Comparison of ENCODE assay signal across 8 cellular contexts in the genomic region with DNA sequence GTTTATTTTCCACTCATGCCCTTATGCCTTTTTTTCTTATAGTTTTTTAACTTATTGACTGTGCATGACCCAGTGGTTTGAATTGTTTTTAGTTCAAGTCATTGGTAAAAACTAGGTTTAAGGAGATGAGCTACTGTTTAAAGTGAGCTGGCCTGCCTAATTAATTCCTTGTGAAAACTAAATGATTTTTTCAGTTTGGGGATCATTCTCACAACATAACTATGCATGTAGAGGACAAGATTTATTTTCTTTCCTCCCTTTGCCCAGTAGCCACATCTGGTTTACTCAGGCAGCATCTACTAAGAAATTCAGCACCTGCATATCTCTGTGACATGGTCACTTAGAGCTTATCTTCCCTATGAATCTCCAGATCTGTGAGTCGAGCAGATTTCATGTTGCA. TPM values are rescaled to one million over a fixed set of nuclear protein-coding genes. Genes with fewer than 3 reads are reported as not detected.
DNase-seq lines count a peak whose midpoint lies in the region; ATAC-seq and TF ChIP-seq lines count a peak whose summit lies in the region.

No MANE protein-coding gene starts in this region.

- H2AFZ ChIP-seq in PC-3 (ENCODE audit: low read length), result no peak overlapping the region
- H2AFZ ChIP-seq in parathyroid adenoma, result no peak overlapping the region

- peak overlapping the region; percentile 75 for H3K4me3 Mint-ChIP-seq in endodermal cell

- H3F3A ChIP-seq in PC-3 (ENCODE audit: low read length, unreplicated experiment), result no peaks in the 10 kb centered on the region

- H3K79me2 ChIP-seq in PC-3 (ENCODE audit: low read length) (peaks cover 60% of the 10 kb centered on the region), parathyroid adenoma (peaks cover 5% of the 10 kb centered on the region)

- H3K27me3 ChIP-seq in PC-3 (ENCODE audit: low read length), result no peaks in the 10 kb centered on the region
- H3K27me3 ChIP-seq in endodermal cell (ENCODE audit: control insufficient read depth, insufficient read depth, low read length, poor library complexity, severe bottlenecking), result peaks cover 3% of the 10 kb centered on the region
- no peaks in the 10 kb centered on the region for H3K27me3 ChIP-seq in parathyroid adenoma (ENCODE audit: control insufficient read depth, insufficient read depth, low read length)

- no peaks in the 10 kb centered on the region for H3K9me2 ChIP-seq in PC-3 (replicated peaks; ENCODE audit: low read length)

- ATAC-seq in PC-3, result no peak
- no peak for ATAC-seq in HG03025 (IDR thresholded peaks at IDR 0.05; ENCODE audit: low FRiP score, unreplicated experiment)

- intact Hi-C loops in PC-3 (cut with micrococcal nuclease), result loop anchor here (1.0 kb wide), 3 partner anchors 10 to 369 kb away; a partner anchor contains a TSS

- TF ChIP-seq CTCF in PC-3 (conservative IDR thresholded peaks at IDR 0.05; ENCODE audit: low read depth, low read length) (no peak), endodermal cell (conservative IDR thresholded peaks at IDR 0.05) (no peak), parathyroid adenoma (IDR thresholded peaks at IDR 0.05) (no peak)

- H3K9me3 Mint-ChIP-seq in endodermal cell, result no peaks in the 10 kb centered on the region

- H4K20me1 ChIP-seq in PC-3 (ENCODE audit: low read length), result peaks cover 41% of the 10 kb centered on the region

- H3K4me1 ChIP-seq in PC-3 (ENCODE audit: insufficient read depth, low read length) (peaks cover 37% of the 10 kb centered on the region), endodermal cell (ENCODE audit: control insufficient read depth, insufficient read depth, low read length) (peaks cover 8% of the 10 kb centered on the region), parathyroid adenoma (no peaks in the 10 kb centered on the region)

- POLR2A ChIA-PET in PC-3 (lab: Charles Lee; ENCODE audit: unreplicated experiment), result interaction anchor here (0.6 to 1.0 kb wide), 2 partner anchors 12 to 187 kb away, joined by 7 to 10 read pairs; no protein-coding TSS in a partner anchor

- CTCF ChIA-PET in PC-3 (lab: Charles Lee), result interaction anchor here (0.6 to 2.1 kb wide), 6 partner anchors 10 to 368 kb away, joined by 3 to 17 read pairs (median 4); a partner anchor contains a TSS

- H3K4me3 ChIP-seq in PC-3 (ENCODE audit: low read length) (peak overlapping the region; percentile 79), endodermal cell (ENCODE audit: low read length) (peak overlapping the region; percentile 85), parathyroid adenoma (ENCODE audit: low read depth, low read length) (no peak overlapping the region)

- H3K4me2 ChIP-seq in PC-3 (ENCODE audit: low read length) (peak overlapping the region; percentile 91), parathyroid adenoma (ENCODE audit: low read length) (peak overlapping the region; percentile 32)

- TSS peak; percentile 55 for BruUV-seq in PC-3 (replicated peaks; lab: Mats Ljungman, UMichigan)

- DNase-seq in ELR (ENCODE audit: low read depth), result peak; percentile 25
- peak; percentile 62 for DNase-seq in PC-3
- no peak for DNase-seq in endodermal cell
- no peak for DNase-seq in DMS53 treated with DMSO at 0.1 percent for 48 hours (lab: John Stamatoyannopoulos, UW; ENCODE audit: unreplicated experiment)
- DNase-seq in pons (ENCODE audit: low spot score), result no peak
- DNase-seq in amniotic stem cell (lab: John Stamatoyannopoulos, UW), result no peak

- H3K27ac ChIP-seq in PC-3 (ENCODE audit: low read length), result no peak overlapping the region
- no peak overlapping the region for H3K27ac ChIP-seq in endodermal cell (ENCODE audit: low read depth, low read length)
- H3K27ac ChIP-seq in parathyroid adenoma, result no peak overlapping the region

- H3K9me3 ChIP-seq in PC-3 (ENCODE audit: low read length), result no peaks in the 10 kb centered on the region
- H3K9me3 ChIP-seq in endodermal cell (ENCODE audit: control insufficient read depth, low read length), result no peaks in the 10 kb centered on the region
- no peaks in the 10 kb centered on the region for H3K9me3 ChIP-seq in parathyroid adenoma (ENCODE audit: control insufficient read depth, low read length)

- H3K27me3 Mint-ChIP-seq in endodermal cell (ENCODE audit: insufficient read depth), result peaks cover 1% of the 10 kb centered on the region

- peaks cover 27% of the 10 kb centered on the region for H3K4me1 Mint-ChIP-seq in endodermal cell

- H3K36me3 Mint-ChIP-seq in endodermal cell (ENCODE audit: low read depth), result no peaks in the 10 kb centered on the region

- WGBS in endodermal cell (ENCODE audit: insufficient coverage in 1 of 2, insufficient read length in 1 of 2), 2 experiments, result 33 to 59% methylated on average over 1 of the region's 1 CpG

- no peak overlapping the region for H3K27ac Mint-ChIP-seq in endodermal cell

- H3K9ac ChIP-seq in PC-3 (ENCODE audit: low read length), result peak overlapping the region; percentile 77
- H3K9ac ChIP-seq in endodermal cell (ENCODE audit: extremely low read depth, low read length, poor library complexity, severe bottlenecking), result no peak overlapping the region
- H3K9ac ChIP-seq in parathyroid adenoma, result no peak overlapping the region

- peaks cover 27% of the 10 kb centered on the region for H3K36me3 ChIP-seq in PC-3 (ENCODE audit: low read depth, low read length)
- peaks cover 3% of the 10 kb centered on the region for H3K36me3 ChIP-seq in endodermal cell (ENCODE audit: control insufficient read depth, insufficient read depth, low read length)
- no peaks in the 10 kb centered on the region for H3K36me3 ChIP-seq in parathyroid adenoma (ENCODE audit: control insufficient read depth, insufficient read depth, low read length)

RNA-seq across cellular contexts. Expression of a gene that starts 1.7 kb away (rescaled TPM):
- total RNA-seq in PC-3 (2014; rRNA removed) (107 and 129 TPM in 2 replicates), endodermal cell (10 to 100 TPM; 27.1 to 30.1 TPM)
- polyA plus RNA-seq in endodermal cell (2013, experiment 1 of 2), result 25.3 TPM
- 23.9 TPM for polyA plus RNA-seq in endodermal cell (2013, experiment 2 of 2)

RNA-seq across cellular contexts. Expression of a gene that starts 9.9 kb away (rescaled TPM):
- 2.7 and 2.8 TPM in 2 replicates for total RNA-seq in PC-3 (2014; rRNA removed)
- under 1 TPM; 0.24 to 0.35 TPM for total RNA-seq in endodermal cell
- polyA plus RNA-seq in endodermal cell (2013, experiment 1 of 2), result 6.2 TPM
- 9.6 TPM for polyA plus RNA-seq in endodermal cell (2013, experiment 2 of 2)

Comparison
In these comparisons a context has a peak if more than half of its experiments do, and no peak if none do; other contexts are left out.
1. DNase-seq: peak in ELR (single experiment) and PC-3 (single experiment); none in endodermal cell (single experiment), DMS53 treated with DMSO at 0.1 percent for 48 hours (single experiment), pons (single experiment) and amniotic stem cell (single experiment).